ENCODE assay signal across 9 cellular contexts in the genomic region with DNA sequence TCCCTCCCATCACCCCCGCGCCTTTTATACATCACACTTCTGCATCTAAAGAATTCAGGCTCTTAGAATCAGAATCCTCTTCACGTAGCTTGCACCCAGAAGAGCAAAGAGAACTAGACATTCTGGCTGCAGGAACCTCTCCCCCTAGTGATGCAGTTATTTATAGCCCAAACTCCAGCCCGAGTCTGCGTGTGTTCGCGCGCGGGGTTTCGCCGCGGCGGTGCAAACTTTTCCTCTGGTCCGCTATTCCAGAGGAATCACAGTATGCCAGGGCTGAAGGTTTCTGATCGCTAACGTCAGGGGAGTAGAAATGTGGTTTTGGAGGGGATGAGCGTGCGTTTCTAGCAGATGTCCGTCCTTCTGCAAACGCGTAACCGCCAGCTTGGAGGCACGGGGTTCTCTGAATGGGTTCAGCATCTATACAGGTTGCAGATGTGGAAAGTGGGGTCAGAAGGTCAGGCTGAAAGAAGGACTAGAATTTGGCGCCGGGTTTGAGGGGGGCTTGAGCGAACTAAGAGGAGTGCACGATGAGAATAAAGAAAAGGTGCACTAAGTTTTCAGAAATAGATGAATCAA. TPM values are rescaled to one million over a fixed set of nuclear protein-coding genes. Genes with fewer than 3 reads are reported as not detected.
A peak's percentile ranks its signal among the peaks of the same experiment; 100 is the strongest.
DNase-seq lines count a peak whose midpoint lies in the region; ATAC-seq and TF ChIP-seq lines count a peak whose summit lies in the region.
"Had no signal": no experiment of that assay in that cellular context is flagged by ENCODE, and none has a peak within 500 bp of the region (broad histone marks: within the 10 kb centered on the region; RNA-seq: fewer than 3 reads in every experiment).

No MANE protein-coding gene starts in this region.

- no peak for TF ChIP-seq EP300 in esophagus muscularis mucosa (IDR thresholded peaks at IDR 0.05)

- CTCF ChIA-PET in GM10248 (lab: Yijun Ruan, JAX), result no interaction called here

- peak overlapping the region; percentile 75 for H3K4me2 ChIP-seq in parathyroid adenoma (ENCODE audit: low read length)

- DNase-seq in GM10248 (ENCODE audit: extremely low spot score), result peak; percentile 13
- peak; percentile 79 for DNase-seq in NCI-H2171 treated with DMSO at 0.1 percent for 48 hours (lab: John Stamatoyannopoulos, UW)
- no peak for DNase-seq in esophagus muscularis mucosa (ENCODE audit: extremely low spot score)
- DNase-seq in SW480 (ENCODE audit: low spot score), result no peak
- no peak for DNase-seq in KG1 (lab: John Stamatoyannopoulos, UW)
- no peak for DNase-seq in activated CD8-positive, alpha-beta memory T cell treated with anti-CD3 and anti-CD28 coated beads, Interleukin-2, amount 50 U/mL, for 48 hours

- intact Hi-C loops in esophagus muscularis mucosa (cut with DNase I), result loop anchor here (5.0 to 10.0 kb wide), 2 partner anchors 333 to 605 kb away; no protein-coding TSS in a partner anchor

- H3K4me1 ChIP-seq in esophagus muscularis mucosa (peaks cover 17 to 61% (median 55%) of the 10 kb centered on the region in 4 donors), parathyroid adenoma (peaks cover 4% of the 10 kb centered on the region)

- no peak for TF ChIP-seq POLR2A in esophagus muscularis mucosa (IDR thresholded peaks at IDR 0.05; ENCODE audit: low read depth)

- no peak for ATAC-seq in GM21515 (IDR thresholded peaks at IDR 0.05; ENCODE audit: unreplicated experiment)

- H2AFZ ChIP-seq in parathyroid adenoma, result peak overlapping the region; percentile 48

- peaks cover 0 to 19% (median 0%) of the 10 kb centered on the region in 4 donors for H3K27me3 ChIP-seq in esophagus muscularis mucosa
- H3K27me3 ChIP-seq in parathyroid adenoma (ENCODE audit: control insufficient read depth, insufficient read depth, low read length), result no peaks in the 10 kb centered on the region

- peaks cover 41% of the 10 kb centered on the region for H3K79me2 ChIP-seq in parathyroid adenoma

- H3K36me3 ChIP-seq in esophagus muscularis mucosa (no peaks in the 10 kb centered on the region), parathyroid adenoma (ENCODE audit: control insufficient read depth, insufficient read depth, low read length) (no peaks in the 10 kb centered on the region)

- POLR2A ChIA-PET in GM10248 (lab: Yijun Ruan, JAX), result no interaction called here

- peak overlapping the region; percentile 89 for H3K9ac ChIP-seq in parathyroid adenoma

- peak overlapping the region; percentile 77 to 92 (median 82) for H3K4me3 ChIP-seq in esophagus muscularis mucosa
- peak overlapping the region; percentile 74 for H3K4me3 ChIP-seq in parathyroid adenoma (ENCODE audit: low read depth, low read length)

- no peaks in the 10 kb centered on the region for H3K9me3 ChIP-seq in esophagus muscularis mucosa
- H3K9me3 ChIP-seq in parathyroid adenoma (ENCODE audit: control insufficient read depth, low read length), result no peaks in the 10 kb centered on the region

- 2% methylated on average over 27 of the region's 27 CpGs for WGBS in esophagus muscularis mucosa

- H3K27ac ChIP-seq in esophagus muscularis mucosa (replicated peaks in 1 of 4) (peak overlapping the region; percentile 75 to 86 (median 80)), parathyroid adenoma (peak overlapping the region; percentile 84)
- H3K27ac ChIP-seq: epithelial cell of prostate had no signal

- no peak for TF ChIP-seq CTCF in GM10248 (IDR thresholded peaks at IDR 0.05; ENCODE audit: control extremely low read depth, extremely low read depth, low read depth, missing control alignments)
- peak in 2 of 3 experiments; percentile 12 to 20 for TF ChIP-seq CTCF in esophagus muscularis mucosa (IDR thresholded peaks at IDR 0.05)
- no peak for TF ChIP-seq CTCF in parathyroid adenoma (IDR thresholded peaks at IDR 0.05)

RNA-seq across cellular contexts. Expression of a gene that starts 1.9 kb away (rescaled TPM):
- 100 to 1,000 TPM; 158 to 262 (median 219) TPM for total RNA-seq in esophagus muscularis mucosa

Comparison
In these comparisons a context has a peak if more than half of its experiments do, and no peak if none do; other contexts are left out.
1. DNase-seq: peak in GM10248 (single experiment) and NCI-H2171 treated with DMSO at 0.1 percent for 48 hours (single experiment); none in esophagus muscularis mucosa (single experiment), SW480 (single experiment), KG1 (single experiment) and activated CD8-positive, alpha-beta memory T cell treated with anti-CD3 and anti-CD28 coated beads, Interleukin-2, amount 50 U/mL, for 48 hours (single experiment).
2. CTCF ChIP-seq: peak in esophagus muscularis mucosa (2 of 3); none in GM10248 (single experiment) and parathyroid adenoma (single experiment).